ENCODE assay signal across 18 cellular contexts in the genomic region with DNA sequence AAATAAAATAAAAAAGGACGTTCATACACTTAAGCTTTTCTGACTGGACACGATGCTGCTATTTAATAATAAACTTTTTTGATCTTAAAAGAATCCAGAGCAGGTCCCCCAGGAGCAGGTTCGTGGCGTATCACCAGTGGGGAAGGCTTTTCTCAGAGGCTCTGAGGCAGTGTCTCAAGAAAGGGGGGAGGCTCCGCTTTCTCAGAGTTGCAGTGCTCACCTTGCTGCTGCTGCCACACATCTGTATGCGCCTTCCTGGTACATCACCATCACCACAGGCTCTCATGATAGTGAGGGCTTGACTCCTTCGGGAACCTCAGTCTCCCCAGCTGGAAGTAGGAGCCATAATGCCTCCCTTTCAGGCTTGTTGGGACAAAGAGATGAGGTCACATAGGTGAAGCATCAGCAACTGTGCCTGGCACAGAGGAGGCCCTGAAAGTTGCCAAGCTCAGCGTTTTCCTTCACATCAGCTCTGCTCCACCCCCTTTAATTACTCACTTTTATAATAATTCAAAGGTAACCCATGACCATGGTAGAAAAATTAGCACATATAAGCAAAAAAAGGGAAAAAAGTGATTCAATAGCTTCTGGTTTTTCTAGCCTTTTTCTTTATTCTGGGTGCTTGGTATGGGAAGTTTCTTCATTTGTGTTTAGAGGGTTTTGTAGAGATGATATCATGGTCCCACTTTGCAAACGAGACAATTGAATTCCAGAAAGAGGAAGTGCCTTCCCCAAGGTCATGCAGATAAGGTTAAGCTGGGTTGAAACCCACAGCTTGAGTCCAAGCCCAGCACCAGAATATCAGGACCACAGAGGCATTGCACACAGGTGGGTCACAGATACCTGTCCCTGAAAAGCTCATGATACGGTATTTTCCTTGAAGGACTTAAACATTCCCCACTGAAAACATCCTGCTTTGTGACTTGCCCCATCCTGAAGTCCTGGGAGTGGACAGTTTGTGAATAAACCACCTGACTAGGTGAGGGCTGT. TPM values are rescaled to one million over a fixed set of nuclear protein-coding genes. Genes with fewer than 3 reads are reported as not detected.
DNase-seq lines count a peak whose midpoint lies in the region; ATAC-seq, FAIRE-seq and TF ChIP-seq lines count a peak whose summit lies in the region.
"Had no signal": no experiment of that assay in that cellular context is flagged by ENCODE, and none has a peak within 500 bp of the region (broad histone marks: within the 10 kb centered on the region; RNA-seq: fewer than 3 reads in every experiment).

No MANE protein-coding gene starts in this region.

- TF ChIP-seq CTCF in esophagus squamous epithelium (IDR thresholded peaks at IDR 0.05) (no peak), D721Med (IDR thresholded peaks at IDR 0.05; ENCODE audit: insufficient read depth, missing control alignments) (no peak)

- H3K27ac ChIP-seq in esophagus squamous epithelium, result peak overlapping the region in 3 of 4 donors; percentile 62 to 83 (median 80)
- H3K27ac ChIP-seq: heart right ventricle had no signal

- no peak overlapping the region for H3K4me3 Mint-ChIP-seq in stimulated activated memory B cell treated with anti-CD40 and anti-IgM and Interleukin-4, amounts not matched to agents 10 μg/mL and 1 μg/mL and 100 μg/mL, for 72 hours
- H3K4me3 Mint-ChIP-seq: activated CD8-positive, alpha-beta memory T cell treated with anti-CD3 and anti-CD28 coated beads, Interleukin-2, amount 10 ng/mL, durations not matched to agents 7 days and 5 days had no signal

- no peaks in the 10 kb centered on the region for H3K9me3 Mint-ChIP-seq in stimulated activated memory B cell treated with anti-CD40 and anti-IgM and Interleukin-4, amounts not matched to agents 10 μg/mL and 1 μg/mL and 100 μg/mL, for 72 hours

- H3K36me3 Mint-ChIP-seq in stimulated activated memory B cell treated with anti-CD40 and anti-IgM and Interleukin-4, amounts not matched to agents 10 μg/mL and 1 μg/mL and 100 μg/mL, for 72 hours, result peaks cover 5% of the 10 kb centered on the region
- H3K36me3 Mint-ChIP-seq: activated CD8-positive, alpha-beta memory T cell treated with anti-CD3 and anti-CD28 coated beads, Interleukin-2, amount 10 ng/mL, durations not matched to agents 7 days and 5 days had no signal

- H3K9me3 ChIP-seq in esophagus squamous epithelium, result no peaks in the 10 kb centered on the region
- H3K9me3 ChIP-seq: heart right ventricle had no signal

- peaks cover 36% of the 10 kb centered on the region for H3K4me1 Mint-ChIP-seq in stimulated activated memory B cell treated with anti-CD40 and anti-IgM and Interleukin-4, amounts not matched to agents 10 μg/mL and 1 μg/mL and 100 μg/mL, for 72 hours

- ATAC-seq in stimulated activated memory B cell treated with anti-CD40 and anti-IgM and Interleukin-4, amounts not matched to agents 10 μg/mL and 1 μg/mL and 100 μg/mL, for 72 hours, result no peak
- ATAC-seq: activated CD4-positive, CD25-positive, alpha-beta regulatory T cell treated with anti-CD3 and anti-CD28 coated beads, Interleukin-2, amount 50 U/mL, for 24 hours; activated CD8-positive, alpha-beta memory T cell treated with anti-CD3 and anti-CD28 coated beads, Interleukin-2, amount 10 ng/mL, durations not matched to agents 7 days and 5 days; HCT116; heart right ventricle had no signal

- TF ChIP-seq POLR2A in esophagus squamous epithelium (IDR thresholded peaks at IDR 0.05), result no peak

- intact Hi-C loops in esophagus squamous epithelium (cut with DNase I), result loop anchor here (10.0 kb wide), 1 partner anchor 136 kb away; no protein-coding TSS in a partner anchor

- peaks cover 16 to 49% (median 16%) of the 10 kb centered on the region in 3 donors for H3K4me1 ChIP-seq in esophagus squamous epithelium

- no peak overlapping the region for H3K4me3 ChIP-seq in esophagus squamous epithelium
- H3K4me3 ChIP-seq: heart right ventricle had no signal

- no peak overlapping the region for H3K27ac Mint-ChIP-seq in stimulated activated memory B cell treated with anti-CD40 and anti-IgM and Interleukin-4, amounts not matched to agents 10 μg/mL and 1 μg/mL and 100 μg/mL, for 72 hours
- H3K27ac Mint-ChIP-seq: activated CD8-positive, alpha-beta memory T cell treated with anti-CD3 and anti-CD28 coated beads, Interleukin-2, amount 10 ng/mL, durations not matched to agents 7 days and 5 days had no signal

- no peaks in the 10 kb centered on the region for H3K27me3 Mint-ChIP-seq in stimulated activated memory B cell treated with anti-CD40 and anti-IgM and Interleukin-4, amounts not matched to agents 10 μg/mL and 1 μg/mL and 100 μg/mL, for 72 hours
- H3K27me3 Mint-ChIP-seq: activated CD8-positive, alpha-beta memory T cell treated with anti-CD3 and anti-CD28 coated beads, Interleukin-2, amount 10 ng/mL, durations not matched to agents 7 days and 5 days had no signal

- DNase-seq in activated effector memory CD4-positive, alpha-beta T cell treated with anti-CD3 and anti-CD28 coated beads, Interleukin-2, amount 50 U/mL, for 16 hours, result peak; percentile 48
- DNase-seq in activated effector memory CD4-positive, alpha-beta T cell treated with Interleukin-2 at 50 U/mL for 16 hours, result no peak
- DNase-seq in SKM-1 treated with dmso at 0.1 percent for 144 hours (lab: John Stamatoyannopoulos, UW; ENCODE audit: unreplicated experiment), result peak; percentile 76
- DNase-seq in esophagus squamous epithelium (lab: John Stamatoyannopoulos, UW), result no peak
- no peak for DNase-seq in mucosa of gallbladder (ENCODE audit: low spot score)
- no peak for DNase-seq in D721Med (ENCODE audit: insufficient read length, low spot score)
- DNase-seq in pons (ENCODE audit: low spot score), result no peak
- DNase-seq: activated CD8-positive, alpha-beta memory T cell treated with anti-CD3 and anti-CD28 coated beads, Interleukin-2, amount 10 ng/mL, durations not matched to agents 7 days and 5 days; activated naive CD4-positive, alpha-beta T cell treated with anti-CD3 and anti-CD28 coated beads, Interleukin-2, amount 50 U/mL, for 16 hours; heart right ventricle; kidney; midbrain; NCI-H226; stimulated activated CD4-positive, alpha-beta T cell treated with anti-CD3 and anti-CD28 coated beads, Interleukin-4, amount 100 ng/mL, for 24 hours; trophoblast cell had no signal

- no peaks in the 10 kb centered on the region for H3K27me3 ChIP-seq in esophagus squamous epithelium
- H3K27me3 ChIP-seq: heart right ventricle had no signal

- 67 to 82% methylated on average over 10 of the region's 10 CpGs for WGBS in esophagus squamous epithelium, 2 donors

- peaks cover 0 to 2% (median 0%) of the 10 kb centered on the region in 3 donors for H3K36me3 ChIP-seq in esophagus squamous epithelium

- FAIRE-seq in D721Med (lab: Jason Lieb, UNC), result no peak
- FAIRE-seq: kidney had no signal

RNA-seq across cellular contexts. Expression of a gene that starts 24.5 kb away (rescaled TPM):
- total RNA-seq in esophagus squamous epithelium (100 to 1,000 TPM; 111 to 213 (median 185) TPM), mucosa of gallbladder (190 TPM)

RNA-seq across cellular contexts. Expression of a gene that starts 59.9 kb away (rescaled TPM):
- total RNA-seq in esophagus squamous epithelium (100 to 1,000 TPM in 2 of 4 donors, 10 to 100 TPM in 2; 86.8 to 209 (median 131) TPM), mucosa of gallbladder (71.2 TPM)

Comparison
In these comparisons a context has a peak if more than half of its experiments do, and no peak if none do; other contexts are left out.
1. DNase-seq: peak in activated effector memory CD4-positive, alpha-beta T cell treated with anti-CD3 and anti-CD28 coated beads, Interleukin-2, amount 50 U/mL, for 16 hours (single experiment) and SKM-1 treated with dmso at 0.1 percent for 144 hours (single experiment); none in activated effector memory CD4-positive, alpha-beta T cell treated with Interleukin-2 at 50 U/mL for 16 hours (single experiment), esophagus squamous epithelium (single experiment), mucosa of gallbladder (single experiment), D721Med (single experiment) and pons (single experiment).